Comparison of ENCODE assay signal across 8 cellular contexts in genomic region chr11:119106564-119107537, GRCh38. TPM values are rescaled to one million over a fixed set of nuclear protein-coding genes. Genes with fewer than 3 reads are reported as not detected.
DNase-seq lines count a peak whose midpoint lies in the region; ATAC-seq and TF ChIP-seq lines count a peak whose summit lies in the region.

TSS of gene C2CD2L (plus strand) at chr11:119107344. CDS start at chr11:119107742, 398 bp downstream.

- H3K23ac ChIP-seq in trophoblast cell (ENCODE audit: low read length): no peak within 1 kb of the TSS

- H3K4me3 Mint-ChIP-seq in activated naive CD8-positive, alpha-beta T cell treated with anti-CD3 and anti-CD28 coated beads, Interleukin-2, amount 10 ng/mL, durations not matched to agents 7 days and 5 days: peak within 1 kb of the TSS; percentile 83

- DNase-seq in GM10248 (ENCODE audit: extremely low spot score) (peak; percentile 97), NCI-H1417 (lab: John Stamatoyannopoulos, UW) (peak; percentile 91 to 94 (median 93)), SW 1271 (lab: John Stamatoyannopoulos, UW) (peak; percentile 76 to 88), cardiac muscle cell (ENCODE audit: low read depth in 1 of 2, low spot score in 1 of 2) (peak; percentile 91 to 95), trophoblast cell (peak; percentile 81 to 83), tibial nerve (ENCODE audit: low spot score in 2 of 2) (peak; percentile 84 to 88)
- peak; percentile 89 for DNase-seq in activated naive CD8-positive, alpha-beta T cell treated with anti-CD3 and anti-CD28 coated beads, Interleukin-2, amount 10 ng/mL, durations not matched to agents 7 days and 5 days

- H2BK12ac ChIP-seq in trophoblast cell (ENCODE audit: low read length): no peak within 1 kb of the TSS

- peaks cover 5% of the 10 kb centered on the region for H3K79me2 ChIP-seq in trophoblast cell (ENCODE audit: control insufficient read depth, insufficient read depth, low read length, poor library complexity)

- peak within 1 kb of the TSS; percentile 54 for H3K14ac ChIP-seq in trophoblast cell (ENCODE audit: low read length)

- H3K4me2 ChIP-seq in trophoblast cell (ENCODE audit: low read length): peak within 1 kb of the TSS; percentile 97

- no peak within 1 kb of the TSS for H2AK5ac ChIP-seq in trophoblast cell (ENCODE audit: low read length)

- no CpG with 5 or more reads among the region's 49 CpGs for WGBS in trophoblast cell (ENCODE audit: extremely low coverage, insufficient coverage, insufficient read length)
- WGBS in tibial nerve, 2 donors: 1% methylated on average over 26 to 35 of the region's 49 CpGs

- peak within 1 kb of the TSS; percentile 90 for H3K4me3 ChIP-seq in cardiac muscle cell
- peak within 1 kb of the TSS; percentile 81 for H3K4me3 ChIP-seq in trophoblast cell (ENCODE audit: low read depth, low read length)
- H3K4me3 ChIP-seq in tibial nerve: peak within 1 kb of the TSS; percentile 78 to 99 (median 92)

- peak within 1 kb of the TSS; percentile 81 for H2AFZ ChIP-seq in trophoblast cell (ENCODE audit: insufficient read depth, low read length, poor library complexity)

- peaks cover 27% of the 10 kb centered on the region for H3K4me1 Mint-ChIP-seq in activated naive CD8-positive, alpha-beta T cell treated with anti-CD3 and anti-CD28 coated beads, Interleukin-2, amount 10 ng/mL, durations not matched to agents 7 days and 5 days

- H3K36me3 Mint-ChIP-seq in activated naive CD8-positive, alpha-beta T cell treated with anti-CD3 and anti-CD28 coated beads, Interleukin-2, amount 10 ng/mL, durations not matched to agents 7 days and 5 days: peaks cover 16% of the 10 kb centered on the region

- no peak within 1 kb of the TSS for H2BK120ac ChIP-seq in trophoblast cell (ENCODE audit: insufficient read depth, low read length, poor library complexity)

- TF ChIP-seq CTCF in GM10248 (IDR thresholded peaks at IDR 0.05; ENCODE audit: control extremely low read depth, extremely low read depth, low read depth, missing control alignments) (no peak), cardiac muscle cell (IDR thresholded peaks at IDR 0.05; ENCODE audit: low read depth, low read length) (no peak), tibial nerve (IDR thresholded peaks at IDR 0.05) (no peak)

- peak within 1 kb of the TSS; percentile 38 for H3K27ac ChIP-seq in cardiac muscle cell
- H3K27ac ChIP-seq in trophoblast cell (ENCODE audit: low read depth, low read length): no peak within 1 kb of the TSS
- H3K27ac ChIP-seq in tibial nerve: peak within 1 kb of the TSS; percentile 58 to 91 (median 90)

- H4K8ac ChIP-seq in trophoblast cell (ENCODE audit: low read depth, low read length): peak within 1 kb of the TSS; percentile 88

- CTCF ChIA-PET in GM10248 (lab: Yijun Ruan, JAX): interaction anchor here (0.9 to 1.6 kb wide), 10 partner anchors 12 to 417 kb away, joined by 3 to 7 read pairs (median 4); partner anchors contain the start of gene VPS11

- POLR2A ChIA-PET in GM10248 (lab: Yijun Ruan, JAX): interaction anchor here (0.6 to 4.7 kb wide), 6 partner anchors 10 to 135 kb away, joined by 3 to 41 read pairs (median 4); partner anchors contain the start of genes FOXR1 and HMBS
- POLR2A ChIA-PET in activated naive CD8-positive, alpha-beta T cell treated with anti-CD3 and anti-CD28 coated beads, Interleukin-2, amount 10 ng/mL, durations not matched to agents 7 days and 5 days (lab: Charles Lee): interaction anchor here (0.6 to 6.1 kb wide), 17 partner anchors 9 to 314 kb away, joined by 3 to 108 read pairs (median 5); partner anchors contain the start of genes CENATAC, HINFP, HYOU1 and NLRX1

- ATAC-seq in HG02642 (IDR thresholded peaks at IDR 0.05; ENCODE audit: poor library complexity, unreplicated experiment): peak; percentile 77
- ATAC-seq in activated naive CD8-positive, alpha-beta T cell treated with anti-CD3 and anti-CD28 coated beads, Interleukin-2, amount 10 ng/mL, durations not matched to agents 7 days and 5 days (ENCODE audit: low read depth): peak; percentile 84

- H4K91ac ChIP-seq in trophoblast cell (ENCODE audit: low read depth, low read length): peak within 1 kb of the TSS; percentile 80

- H2BK5ac ChIP-seq in trophoblast cell (ENCODE audit: low read depth, low read length, poor library complexity): no peak within 1 kb of the TSS

- peak within 1 kb of the TSS; percentile 49 for H4K12ac ChIP-seq in trophoblast cell (ENCODE audit: low read depth, low read length)

- peaks cover 5% of the 10 kb centered on the region for H3K4me1 ChIP-seq in cardiac muscle cell (ENCODE audit: low read depth)
- H3K4me1 ChIP-seq in trophoblast cell (ENCODE audit: control insufficient read depth in 1 of 2, insufficient read depth in 2 of 2, low read length in 2 of 2): peaks cover 17 to 18% of the 10 kb centered on the region in 2 experiments
- peaks cover 0 to 56% (median 30%) of the 10 kb centered on the region in 4 donors for H3K4me1 ChIP-seq in tibial nerve

- peak within 1 kb of the TSS; percentile 13 for H3K4ac ChIP-seq in trophoblast cell (ENCODE audit: low read depth, low read length)

- H3K9ac ChIP-seq in trophoblast cell (ENCODE audit: low read length): peak within 1 kb of the TSS; percentile 68

- H3K18ac ChIP-seq in trophoblast cell (ENCODE audit: low read length): peak within 1 kb of the TSS; percentile 52

- TF ChIP-seq POLR2A in tibial nerve (IDR thresholded peaks at IDR 0.05): peak in 1 of 2 donors; percentile 45

- H3K9me3 Mint-ChIP-seq in activated naive CD8-positive, alpha-beta T cell treated with anti-CD3 and anti-CD28 coated beads, Interleukin-2, amount 10 ng/mL, durations not matched to agents 7 days and 5 days: no peaks in the 10 kb centered on the region

- H3K27me3 Mint-ChIP-seq in activated naive CD8-positive, alpha-beta T cell treated with anti-CD3 and anti-CD28 coated beads, Interleukin-2, amount 10 ng/mL, durations not matched to agents 7 days and 5 days: no peaks in the 10 kb centered on the region

- H3K27me3 ChIP-seq in cardiac muscle cell: no peaks in the 10 kb centered on the region
- H3K27me3 ChIP-seq in trophoblast cell (ENCODE audit: insufficient read depth, low read length): no peaks in the 10 kb centered on the region
- H3K27me3 ChIP-seq in tibial nerve: no peaks in the 10 kb centered on the region

- peaks cover 10% of the 10 kb centered on the region for H3K79me1 ChIP-seq in trophoblast cell (ENCODE audit: low read length)

- H3K9me3 ChIP-seq in cardiac muscle cell (ENCODE audit: low read depth) (no peaks in the 10 kb centered on the region), trophoblast cell (ENCODE audit: insufficient read depth, low read depth, low read length) (peaks cover 1% of the 10 kb centered on the region), tibial nerve (no peaks in the 10 kb centered on the region)

- peak; percentile 18 to 70 for TF ChIP-seq EP300 in tibial nerve (IDR thresholded peaks at IDR 0.05)

- no peaks in the 10 kb centered on the region for H3K36me3 ChIP-seq in cardiac muscle cell
- peaks cover 1 to 6% of the 10 kb centered on the region in 2 experiments for H3K36me3 ChIP-seq in trophoblast cell (ENCODE audit: control insufficient read depth in 1 of 2, insufficient read depth in 2 of 2, low read length in 2 of 2)
- peaks cover 0 to 22% (median 10%) of the 10 kb centered on the region in 3 donors for H3K36me3 ChIP-seq in tibial nerve

- peak within 1 kb of the TSS; percentile 91 for H3K27ac Mint-ChIP-seq in activated naive CD8-positive, alpha-beta T cell treated with anti-CD3 and anti-CD28 coated beads, Interleukin-2, amount 10 ng/mL, durations not matched to agents 7 days and 5 days

RNA-seq across cellular contexts. Expression of gene C2CD2L, which starts in this region (rescaled TPM):
- total RNA-seq in activated naive CD8-positive, alpha-beta T cell treated with anti-CD3 and anti-CD28 coated beads, Interleukin-2, amount 10 ng/mL, durations not matched to agents 7 days and 5 days: 10 to 100 TPM; 32.2 to 32.6 TPM
- 16.4 and 20.8 TPM in 2 replicates for total RNA-seq in cardiac muscle cell
- 11.1 and 14.8 TPM in 2 replicates for polyA plus RNA-seq in cardiac muscle cell
- polyA plus RNA-seq in trophoblast cell (2013): 6.3 and 7.2 TPM in 2 replicates
- 10 to 100 TPM; 11.4 to 13.8 (median 12.3) TPM for total RNA-seq in tibial nerve
